Comparison of ENCODE assay signal across 1 cellular context in the genomic region with DNA sequence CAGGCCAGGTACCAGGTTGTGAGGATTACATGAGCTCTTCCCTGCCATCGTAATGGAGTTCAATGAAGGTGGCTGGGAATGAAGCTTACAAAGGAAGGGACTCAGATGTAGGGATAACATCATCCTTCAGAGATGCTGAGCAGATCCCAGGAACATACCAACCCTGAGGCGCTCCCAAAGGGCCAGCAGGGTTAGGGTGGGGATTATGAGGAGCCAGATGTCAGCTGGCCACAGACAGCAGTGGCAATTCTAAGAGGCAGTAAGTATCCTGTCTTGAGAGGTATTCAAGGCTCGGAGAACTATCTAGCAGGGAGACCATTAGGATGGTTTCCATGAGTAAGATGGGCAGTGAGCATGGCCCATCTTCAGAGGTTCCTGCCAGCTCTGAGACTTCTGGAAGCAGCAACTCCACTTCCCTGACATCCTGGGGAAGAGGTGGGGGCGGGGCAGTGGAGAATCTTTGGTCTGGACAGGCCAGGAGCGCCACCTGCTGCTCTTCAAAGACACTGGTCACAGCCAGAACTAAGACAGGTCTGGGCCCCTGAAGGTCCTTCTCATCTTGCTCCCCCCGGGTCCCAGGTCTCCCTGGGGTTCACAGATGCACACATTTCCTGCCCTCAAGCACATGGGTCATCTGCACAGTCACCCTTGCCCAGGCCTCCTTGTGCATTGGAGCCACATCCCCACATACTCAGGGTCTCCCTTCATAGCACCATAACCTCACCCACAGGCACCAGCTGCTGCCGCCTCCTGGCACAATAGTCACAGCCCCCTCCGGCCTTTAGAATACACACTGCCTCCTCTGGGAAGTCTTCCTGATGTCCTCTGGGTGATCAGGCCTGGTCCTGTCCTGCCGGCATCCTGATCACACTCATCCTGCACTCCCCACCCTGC.
TF ChIP-seq lines count a peak whose summit lies in the region.

No MANE protein-coding gene starts in this region.

TF ChIP-seq in endothelial cell of umbilical vein, 7 proteins besides CTCF, POLR2A, EP300 and RAD21:
- TF ChIP-seq JUN (IDR thresholded peaks at IDR 0.05; ENCODE audit: borderline replicate concordance, insufficient read depth, insufficient read length, low read depth) = no peak
- TF ChIP-seq FOS (IDR thresholded peaks at IDR 0.05; ENCODE audit: borderline replicate concordance, insufficient read depth, low read length) = no peak
- no peak for TF ChIP-seq EZH2 (IDR thresholded peaks at IDR 0.05; ENCODE audit: borderline replicate concordance, low read depth, low read length, severe bottlenecking)
- no peak for TF ChIP-seq MYC (IDR thresholded peaks at IDR 0.05; ENCODE audit: low read depth, low read length)
- TF ChIP-seq POLR2AphosphoS5 (IDR thresholded peaks at IDR 0.05; ENCODE audit: insufficient read depth, low read depth, low read length) = no peak
- TF ChIP-seq, protein P1, sequence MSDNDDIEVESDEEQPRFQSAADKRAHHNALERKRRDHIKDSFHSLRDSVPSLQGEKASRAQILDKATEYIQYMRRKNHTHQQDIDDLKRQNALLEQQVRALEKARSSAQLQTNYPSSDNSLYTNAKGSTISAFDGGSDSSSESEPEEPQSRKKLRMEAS (IDR thresholded peaks at IDR 0.05; ENCODE audit: insufficient read depth, insufficient read length) = no peak
- TF ChIP-seq GATA2 (IDR thresholded peaks at IDR 0.05; ENCODE audit: insufficient read depth, insufficient read length, low read depth, low read length) = no peak
TF ChIP-seq in endothelial cell of umbilical vein: peak in this region for 0.
